In genomic region chr2:36889782-36890181, GRCh38 we compare ENCODE assay signal across 1 cellular context.
A peak's percentile ranks its signal among the peaks of the same experiment; 100 is the strongest.
TF ChIP-seq lines count a peak whose summit lies in the region.

No MANE protein-coding gene starts in this region.

TF ChIP-seq in K562, 482 proteins besides CTCF, POLR2A, EP300 and RAD21 (continued from another document):
- TF ChIP-seq, protein P1, sequence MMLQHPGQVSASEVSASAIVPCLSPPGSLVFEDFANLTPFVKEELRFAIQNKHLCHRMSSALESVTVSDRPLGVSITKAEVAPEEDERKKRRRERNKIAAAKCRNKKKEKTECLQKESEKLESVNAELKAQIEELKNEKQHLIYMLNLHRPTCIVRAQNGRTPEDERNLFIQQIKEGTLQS (IDR thresholded peaks at IDR 0.05): peak; percentile 57
- TF ChIP-seq, protein P1 (CRISPR knock-in tag; conservative IDR thresholded peaks at IDR 0.05): no peak
- TF ChIP-seq GATAD2B (IDR thresholded peaks at IDR 0.05; ENCODE audit: borderline replicate concordance) (no peak), MCM3 (IDR thresholded peaks at IDR 0.05) (no peak), JUND (IDR thresholded peaks at IDR 0.05; ENCODE audit: borderline replicate concordance, low read depth, low read length) (peak; percentile 15; the same call in 1 of the 2 replicates), JUND (tag; IDR thresholded peaks at IDR 0.05; ENCODE audit: borderline replicate concordance, low read depth, low read length) (peak; percentile 36; the same call in 2 of the 3 replicates), CBX5 (IDR thresholded peaks at IDR 0.05; ENCODE audit: borderline replicate concordance, low read depth) (no peak), FOSL1 (tag; conservative IDR thresholded peaks at IDR 0.05) (peak; percentile 82), CBX8 (IDR thresholded peaks at IDR 0.05; ENCODE audit: borderline replicate concordance, extremely low read depth, low read depth, low read length, poor library complexity, severe bottlenecking) (no peak), SREBF1 (IDR thresholded peaks at IDR 0.05; ENCODE audit: borderline replicate concordance, low read depth, low read length) (no peak), NCOA6 (IDR thresholded peaks at IDR 0.05) (no peak), CHAMP1 (IDR thresholded peaks at IDR 0.05) (no peak), PCBP1 (IDR thresholded peaks at IDR 0.05; ENCODE audit: low read depth, low read length, poor library complexity, severe bottlenecking) (no peak), ZNF668 (CRISPR knock-in tag; IDR thresholded peaks at IDR 0.05) (no peak)
- TF ChIP-seq, protein P2, sequence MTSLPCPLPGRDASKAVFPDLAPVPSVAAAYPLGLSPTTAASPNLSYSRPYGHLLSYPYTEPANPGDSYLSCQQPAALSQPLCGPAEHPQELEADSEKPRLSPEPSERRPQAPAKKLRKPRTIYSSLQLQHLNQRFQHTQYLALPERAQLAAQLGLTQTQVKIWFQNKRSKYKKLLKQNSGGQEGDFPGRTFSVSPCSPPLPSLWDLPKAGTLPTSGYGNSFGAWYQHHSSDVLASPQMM (CRISPR knock-in tag; IDR thresholded peaks at IDR 0.05): no peak
- TF ChIP-seq, protein P3, sequence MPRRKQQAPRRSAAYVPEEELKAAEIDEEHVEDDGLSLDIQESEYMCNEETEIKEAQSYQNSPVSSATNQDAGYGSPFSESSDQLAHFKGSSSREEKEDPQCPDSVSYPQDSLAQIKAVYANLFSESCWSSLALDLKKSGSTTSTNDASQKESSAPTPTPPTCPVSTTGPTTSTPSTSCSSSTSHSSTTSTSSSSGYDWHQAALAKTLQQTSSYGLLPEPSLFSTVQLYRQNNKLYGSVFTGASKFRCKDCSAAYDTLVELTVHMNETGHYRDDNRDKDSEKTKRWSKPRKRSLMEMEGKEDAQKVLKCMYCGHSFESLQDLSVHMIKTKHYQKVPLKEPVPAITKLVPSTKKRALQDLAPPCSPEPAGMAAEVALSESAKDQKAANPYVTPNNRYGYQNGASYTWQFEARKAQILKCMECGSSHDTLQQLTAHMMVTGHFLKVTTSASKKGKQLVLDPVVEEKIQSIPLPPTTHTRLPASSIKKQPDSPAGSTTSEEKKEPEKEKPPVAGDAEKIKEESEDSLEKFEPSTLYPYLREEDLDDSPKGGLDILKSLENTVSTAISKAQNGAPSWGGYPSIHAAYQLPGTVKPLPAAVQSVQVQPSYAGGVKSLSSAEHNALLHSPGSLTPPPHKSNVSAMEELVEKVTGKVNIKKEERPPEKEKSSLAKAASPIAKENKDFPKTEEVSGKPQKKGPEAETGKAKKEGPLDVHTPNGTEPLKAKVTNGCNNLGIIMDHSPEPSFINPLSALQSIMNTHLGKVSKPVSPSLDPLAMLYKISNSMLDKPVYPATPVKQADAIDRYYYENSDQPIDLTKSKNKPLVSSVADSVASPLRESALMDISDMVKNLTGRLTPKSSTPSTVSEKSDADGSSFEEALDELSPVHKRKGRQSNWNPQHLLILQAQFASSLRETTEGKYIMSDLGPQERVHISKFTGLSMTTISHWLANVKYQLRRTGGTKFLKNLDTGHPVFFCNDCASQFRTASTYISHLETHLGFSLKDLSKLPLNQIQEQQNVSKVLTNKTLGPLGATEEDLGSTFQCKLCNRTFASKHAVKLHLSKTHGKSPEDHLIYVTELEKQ (CRISPR knock-in tag; IDR thresholded peaks at IDR 0.05): no peak
